Comparison of ENCODE assay signal across 8 cellular contexts in genomic region chr9:127225747-127226646, GRCh38. TPM values are rescaled to one million over a fixed set of nuclear protein-coding genes. Genes with fewer than 3 reads are reported as not detected.
DNase-seq lines count a peak whose midpoint lies in the region; ATAC-seq and TF ChIP-seq lines count a peak whose summit lies in the region.

No MANE protein-coding gene starts in this region.

- no peak for ATAC-seq in T-cell (replicated peaks in 1 of 4)
- no peak for ATAC-seq in GM18861 (IDR thresholded peaks at IDR 0.05; ENCODE audit: unreplicated experiment)

- peak overlapping the region in 1 of 2 donors; percentile 75 for H3K27ac Mint-ChIP-seq in T-cell

- H3K4me3 Mint-ChIP-seq in T-cell, result peak overlapping the region; percentile 76 to 90 (median 81)

- no peaks in the 10 kb centered on the region for H3K36me3 Mint-ChIP-seq in T-cell

- CTCF ChIA-PET in T-cell (lab: Charles Lee), result no interaction called here

- no peak for TF ChIP-seq CTCF in foreskin fibroblast (IDR thresholded peaks at IDR 0.05; ENCODE audit: low read depth, low read length)

- peak overlapping the region; percentile 53 to 60 for H3K4me3 ChIP-seq in foreskin fibroblast (ENCODE audit: low read depth in 1 of 2, low read length in 2 of 2)

- DNase-seq in activated T-cell treated with anti-CD3 and anti-CD28 coated beads, Interleukin-2, amount 50 U/mL, for 1 hour, result peak; percentile 32
- DNase-seq in activated T-cell treated with anti-CD3 and anti-CD28 coated beads for 4 hours (no peak), T-cell (no peak), foreskin fibroblast (peak; percentile 30 to 58), retina (peak; percentile 47), NCI-H1694 treated with DMSO at 0.1 percent for 48 hours (lab: John Stamatoyannopoulos, UW) (no peak), NCI-H226 (no peak)

- peaks cover 38 to 49% (median 42%) of the 10 kb centered on the region in 3 donors for H3K4me1 Mint-ChIP-seq in T-cell

- POLR2A ChIA-PET in T-cell (lab: Charles Lee), result interaction anchor here (0.5 to 1.3 kb wide), 3 partner anchors 171 to 1240 kb away, joined by 3 to 6 read pairs (median 3); partner anchors contain the start of gene RALGPS1 (in 1 of the 2)

- H3K9me3 Mint-ChIP-seq in T-cell, result no peaks in the 10 kb centered on the region

- H3K27me3 Mint-ChIP-seq in T-cell, result peaks cover 0 to 7% of the 10 kb centered on the region in 2 donors

RNA-seq across cellular contexts. Expression of gene GARNL3, which starts 38.6 kb away (rescaled TPM):
- total RNA-seq in T-cell, result 1 to 10 TPM; 3.3 to 5.7 (median 3.6) TPM

Comparison
In these comparisons a context has a peak if more than half of its experiments do, and no peak if none do; other contexts are left out.
1. DNase-seq: peak in activated T-cell treated with anti-CD3 and anti-CD28 coated beads, Interleukin-2, amount 50 U/mL, for 1 hour (single experiment), foreskin fibroblast (2 of 2) and retina (single experiment); none in activated T-cell treated with anti-CD3 and anti-CD28 coated beads for 4 hours (single experiment), T-cell (0 of 34), NCI-H1694 treated with DMSO at 0.1 percent for 48 hours (single experiment) and NCI-H226 (single experiment).